26 cellular contexts compared by ENCODE assay signal in the genomic region with DNA sequence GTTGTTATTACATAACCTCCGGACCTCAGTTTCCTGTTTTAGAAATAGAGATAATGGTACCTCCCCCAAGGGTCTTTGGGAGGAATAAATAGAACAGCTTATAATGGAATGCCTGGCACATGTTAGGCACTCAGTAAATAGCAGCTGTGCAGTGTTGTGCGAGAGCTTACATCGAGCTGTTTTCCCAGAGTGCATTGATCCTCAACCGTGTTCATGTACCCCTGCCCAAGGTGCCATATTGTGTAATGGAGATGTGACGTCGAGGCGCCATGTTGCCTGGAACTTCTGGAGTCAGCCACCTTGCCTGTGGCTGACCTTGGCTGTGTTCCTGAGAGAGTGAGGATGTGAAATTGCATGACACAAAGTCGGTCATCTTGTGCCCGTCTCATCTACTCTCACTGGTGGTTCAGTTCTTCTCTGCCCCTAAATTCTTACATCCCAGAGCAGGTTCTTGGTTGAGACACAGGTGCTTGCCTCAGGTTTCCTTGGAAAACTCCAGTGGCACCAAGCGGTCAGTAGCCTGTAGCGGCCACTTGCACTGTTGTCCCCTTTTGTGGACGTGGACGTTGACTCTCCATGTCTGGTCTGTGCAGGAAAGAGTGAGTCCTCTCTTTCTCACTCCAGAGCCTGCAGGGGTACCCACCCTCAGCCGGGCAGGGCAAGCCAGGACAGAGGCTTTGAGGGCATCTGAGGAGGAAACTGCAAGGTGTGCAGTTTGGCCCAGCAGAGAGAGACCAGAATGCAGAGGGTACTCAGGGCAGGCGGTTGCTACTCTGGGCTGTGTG.
DNase-seq lines count a peak whose midpoint lies in the region; ATAC-seq, FAIRE-seq and TF ChIP-seq lines count a peak whose summit lies in the region.
"Had no signal": no experiment of that assay in that cellular context is flagged by ENCODE, and none has a peak within 500 bp of the region (broad histone marks: within the 10 kb centered on the region; RNA-seq: fewer than 3 reads in every experiment).

No MANE protein-coding gene starts in this region.

- in situ Hi-C loops in GM12878 (cut with MboI), result no loop called here

- no peaks in the 10 kb centered on the region for H3K79me2 ChIP-seq in GM12878 (ENCODE audit: control insufficient read depth, insufficient read depth, low read length)

- no peak overlapping the region for H3K4me2 ChIP-seq in GM12878 (ENCODE audit: control insufficient read depth, insufficient read depth)

- no peaks in the 10 kb centered on the region for H3K36me3 Mint-ChIP-seq in endodermal cell (ENCODE audit: low read depth)
- no peaks in the 10 kb centered on the region for H3K36me3 Mint-ChIP-seq in osteocyte (ENCODE audit: unreplicated experiment)
- H3K36me3 Mint-ChIP-seq in mesothelial cell of epicardium, result no peaks in the 10 kb centered on the region
- H3K36me3 Mint-ChIP-seq in CD4-positive, alpha-beta T cell (ENCODE audit: low read depth), result no peaks in the 10 kb centered on the region

- H3K9me3 ChIP-seq in GM12878 (replicated peaks; ENCODE audit: control insufficient read depth, insufficient read depth, low read length) (no peaks in the 10 kb centered on the region), endodermal cell (ENCODE audit: control insufficient read depth, low read length) (no peaks in the 10 kb centered on the region)
- no peaks in the 10 kb centered on the region for H3K9me3 ChIP-seq in CD4-positive, alpha-beta T cell (ENCODE audit: control insufficient read depth, low read length)

- 94% methylated on average over 15 of the region's 15 CpGs for WGBS in GM12878 (ENCODE audit: insufficient coverage, insufficient replicate concordance, low lambda C conversion rate, missing lambda C conversion rate)
- WGBS in endodermal cell (ENCODE audit: insufficient coverage in 1 of 2, insufficient read length in 1 of 2), 2 experiments, result 93 to 97% methylated on average over 13 to 15 of the region's 15 CpGs

- H3K9ac ChIP-seq in GM12878 (ENCODE audit: control insufficient read depth, insufficient read depth, low read length) (no peak overlapping the region), endodermal cell (ENCODE audit: extremely low read depth, low read length, poor library complexity, severe bottlenecking) (no peak overlapping the region)
- H3K9ac ChIP-seq: BLaER1 treated with 17β-estradiol and CSF1 and Interleukin-3, amounts not matched to agents 10 nM and 100 nM had no signal

- H3K4me3 ChIP-seq in NB4 (ENCODE audit: low read depth, low read length) (no peak overlapping the region), GM12878 (no peak overlapping the region), endodermal cell (ENCODE audit: low read length) (no peak overlapping the region)
- H3K4me3 ChIP-seq: BLaER1 treated with 17β-estradiol and CSF1 and Interleukin-3, amounts not matched to agents 10 nM and 100 nM had no signal

- intact Hi-C loops in GM12878 (cut with micrococcal nuclease; ENCODE audit: unreplicated experiment), result no loop called here
- intact Hi-C loops in CD4-positive, alpha-beta T cell (cut with DNase I, micrococcal nuclease), result no loop called here

- CTCF ChIA-PET in GM12878 (lab: Yijun Ruan, JAX), result no interaction called here
- CTCF ChIA-PET in CD4-positive, alpha-beta T cell (lab: Charles Lee), result no interaction called here

- H3K4me1 Mint-ChIP-seq in endodermal cell, result peaks cover 6% of the 10 kb centered on the region
- no peaks in the 10 kb centered on the region for H3K4me1 Mint-ChIP-seq in osteocyte (ENCODE audit: unreplicated experiment)
- peaks cover 11% of the 10 kb centered on the region for H3K4me1 Mint-ChIP-seq in mesothelial cell of epicardium
- H3K4me1 Mint-ChIP-seq in CD4-positive, alpha-beta T cell (ENCODE audit: low read depth), result no peaks in the 10 kb centered on the region
- H3K4me1 Mint-ChIP-seq: B cell had no signal

- no peaks in the 10 kb centered on the region for H4K20me1 ChIP-seq in GM12878 (ENCODE audit: control insufficient read depth, insufficient read depth)

- SMC1A ChIA-PET in GM12878 (lab: Charles Lee; ENCODE audit: uncharacterized antibody, unreplicated experiment), result no interaction called here

- H3K4me1 ChIP-seq in GM12878 (ENCODE audit: control insufficient read depth, insufficient read depth, low read length) (no peaks in the 10 kb centered on the region), endodermal cell (ENCODE audit: control insufficient read depth, insufficient read depth, low read length) (no peaks in the 10 kb centered on the region)

- BruUV-seq in GM12878 (replicated peaks; lab: Mats Ljungman, UMichigan), result no TSS peak

- ATAC-seq in GM12878, result no peak
- no peak for ATAC-seq in SK-N-SH treated with all-trans-retinoic acid at 6 μM for 48 hours
- ATAC-seq in CD4-positive, alpha-beta T cell (ENCODE audit: poor library complexity), result no peak

- RAD21 ChIA-PET in GM12878 (lab: Charles Lee; ENCODE audit: unreplicated experiment), result no interaction called here

- H3K27ac Mint-ChIP-seq in endodermal cell, result no peak overlapping the region
- no peak overlapping the region for H3K27ac Mint-ChIP-seq in osteocyte (ENCODE audit: unreplicated experiment)
- no peak overlapping the region for H3K27ac Mint-ChIP-seq in mesothelial cell of epicardium
- no peak overlapping the region for H3K27ac Mint-ChIP-seq in CD4-positive, alpha-beta T cell
- H3K27ac Mint-ChIP-seq: B cell; CD4-positive, alpha-beta memory T cell; CD8-positive, alpha-beta memory T cell had no signal

- no peak for TF ChIP-seq POLR2A in NB4 (IDR thresholded peaks at IDR 0.05; ENCODE audit: extremely low read depth, insufficient read length)
- no peak for TF ChIP-seq POLR2A in GM12878 (IDR thresholded peaks at IDR 0.05; ENCODE audit: low read depth, low read length)

- H2AFZ ChIP-seq in GM12878 (ENCODE audit: control insufficient read depth, low read depth, low read length), result no peak overlapping the region

- TF ChIP-seq EP300 in GM12878 (IDR thresholded peaks at IDR 0.05; ENCODE audit: borderline replicate concordance in 1 of 2, control insufficient read depth in 1 of 2, low read depth in 2 of 2, low read length in 2 of 2), result no peak

- FAIRE-seq in GM12878 (lab: Jason Lieb, UNC), result no peak
- FAIRE-seq: A204.1, GM12891 had no signal

- peak; percentile 31 for DNase-seq in NB4 (ENCODE audit: low read depth)
- DNase-seq in GM12878 (ENCODE audit: low read depth, low spot score), result no peak
- peak; percentile 18 for DNase-seq in endodermal cell
- DNase-seq in osteocyte (ENCODE audit: extremely low spot score, unreplicated experiment), result peak; percentile 65
- DNase-seq in mesothelial cell of epicardium (ENCODE audit: low spot score in 2 of 2, unreplicated experiment in 2 of 2), result no peak
- DNase-seq in CD4-positive, alpha-beta T cell, result no peak
- DNase-seq in AG20443 (ENCODE audit: low spot score), result no peak
- DNase-seq: 8988T; ACHN; AML-193; CD4-positive, alpha-beta memory T cell; CD8-positive, alpha-beta memory T cell; COR-L47; DMS 273 treated with DMSO at 0.1 percent for 48 hours; DMS153; DMS53; DMS79; DND-41; EL; GDM1 had no signal

- TF ChIP-seq CTCF in NB4 (IDR thresholded peaks at IDR 0.05; ENCODE audit: low read depth, low read length) (no peak), GM12878 (IDR thresholded peaks at IDR 0.05 in 2 of 3, conservative IDR thresholded peaks at IDR 0.05 in 1 of 3; ENCODE audit: control insufficient read depth in 2 of 3, extremely low read depth in 1 of 3, insufficient read depth in 1 of 3, low read depth in 3 of 3, low read length in 3 of 3) (no peak), endodermal cell (conservative IDR thresholded peaks at IDR 0.05) (no peak), osteocyte (IDR thresholded peaks at IDR 0.05) (no peak), mesothelial cell of epicardium (IDR thresholded peaks at IDR 0.05; ENCODE audit: unreplicated experiment) (no peak)
- TF ChIP-seq CTCF in CD4-positive, alpha-beta T cell (IDR thresholded peaks at IDR 0.05), result no peak

- H3K4me3 Mint-ChIP-seq in endodermal cell (no peak overlapping the region), osteocyte (ENCODE audit: unreplicated experiment) (no peak overlapping the region), mesothelial cell of epicardium (no peak overlapping the region)
- no peak overlapping the region for H3K4me3 Mint-ChIP-seq in CD4-positive, alpha-beta T cell
- H3K4me3 Mint-ChIP-seq: B cell; CD8-positive, alpha-beta memory T cell had no signal

- no peaks in the 10 kb centered on the region for H3K27me3 ChIP-seq in GM12878 (replicated peaks in 1 of 2; ENCODE audit: control insufficient read depth in 2 of 2, insufficient read depth in 2 of 2, low read length in 1 of 2)
- H3K27me3 ChIP-seq in endodermal cell (ENCODE audit: control insufficient read depth, insufficient read depth, low read length, poor library complexity, severe bottlenecking), result no peaks in the 10 kb centered on the region
- H3K27me3 ChIP-seq in CD4-positive, alpha-beta T cell (ENCODE audit: control insufficient read depth, insufficient read depth, low read length), result no peaks in the 10 kb centered on the region
- H3K27me3 ChIP-seq: BLaER1 treated with 17β-estradiol and CSF1 and Interleukin-3, amounts not matched to agents 10 nM and 100 nM had no signal

- H3K36me3 ChIP-seq in GM12878 (ENCODE audit: control insufficient read depth in 2 of 2, insufficient read depth in 2 of 2, low read length in 1 of 2) (no peaks in the 10 kb centered on the region), endodermal cell (ENCODE audit: control insufficient read depth, insufficient read depth, low read length) (no peaks in the 10 kb centered on the region)

- no peaks in the 10 kb centered on the region for H3K27me3 Mint-ChIP-seq in endodermal cell (ENCODE audit: insufficient read depth)
- no peaks in the 10 kb centered on the region for H3K27me3 Mint-ChIP-seq in osteocyte (ENCODE audit: unreplicated experiment)
- H3K27me3 Mint-ChIP-seq in mesothelial cell of epicardium (ENCODE audit: low read depth), result no peaks in the 10 kb centered on the region
- H3K27me3 Mint-ChIP-seq in CD4-positive, alpha-beta T cell, result no peaks in the 10 kb centered on the region
- H3K27me3 Mint-ChIP-seq: B cell; CD4-positive, alpha-beta memory T cell; CD8-positive, alpha-beta memory T cell had no signal

- no peaks in the 10 kb centered on the region for H3K9me3 Mint-ChIP-seq in endodermal cell
- no peaks in the 10 kb centered on the region for H3K9me3 Mint-ChIP-seq in osteocyte (ENCODE audit: unreplicated experiment)
- no peaks in the 10 kb centered on the region for H3K9me3 Mint-ChIP-seq in mesothelial cell of epicardium
- no peaks in the 10 kb centered on the region for H3K9me3 Mint-ChIP-seq in CD4-positive, alpha-beta T cell

- no peak overlapping the region for H3K27ac ChIP-seq in GM12878 (ENCODE audit: control insufficient read depth, insufficient read depth)
- no peak overlapping the region for H3K27ac ChIP-seq in endodermal cell (ENCODE audit: low read depth, low read length)
- no peak overlapping the region for H3K27ac ChIP-seq in CD4-positive, alpha-beta T cell (ENCODE audit: low read depth, low read length)
- H3K27ac ChIP-seq: BLaER1 treated with 17β-estradiol and CSF1 and Interleukin-3, amounts not matched to agents 10 nM and 100 nM; C4-2B had no signal

- POLR2A ChIA-PET in GM12878 (lab: Charles Lee), result no interaction called here
- POLR2A ChIA-PET in CD4-positive, alpha-beta T cell (lab: Charles Lee), result no interaction called here

- no peak for TF ChIP-seq RAD21 in GM12878 (IDR thresholded peaks at IDR 0.05; ENCODE audit: insufficient read depth, low read depth, low read length)

TF ChIP-seq in SK-N-SH treated with all-trans-retinoic acid at 6 μM for 48 hours, 23 proteins besides CTCF, POLR2A, EP300 and RAD21 (continues in another document):
- no peak for TF ChIP-seq ZNF8 (CRISPR knock-in tag; IDR thresholded peaks at IDR 0.05)
- no peak for TF ChIP-seq ISL1 (CRISPR knock-in tag; IDR thresholded peaks at IDR 0.05)

Comparison
In these comparisons a context has a peak if more than half of its experiments do, and no peak if none do; other contexts are left out.
1. DNase-seq: peak in NB4 (single experiment), endodermal cell (single experiment) and osteocyte (single experiment); none in GM12878 (single experiment), mesothelial cell of epicardium (0 of 2), CD4-positive, alpha-beta T cell (0 of 10) and AG20443 (single experiment).